1 cellular context compared by ENCODE assay signal in genomic region chr15:93942140-93942808, GRCh38.
TF ChIP-seq lines count a peak whose summit lies in the region.

No MANE protein-coding gene starts in this region.

TF ChIP-seq in SK-N-SH treated with all-trans-retinoic acid at 6 μM for 48 hours, 23 proteins besides CTCF, POLR2A, EP300 and RAD21 (continued from another document):
- TF ChIP-seq TSHZ2 (CRISPR knock-in tag; IDR thresholded peaks at IDR 0.05), result no peak
- TF ChIP-seq ZNF565 (CRISPR knock-in tag; conservative IDR thresholded peaks at IDR 0.05; ENCODE audit: low read depth), result no peak
- no peak for TF ChIP-seq TCF4 (CRISPR knock-in tag; IDR thresholded peaks at IDR 0.05; ENCODE audit: borderline replicate concordance)
- TF ChIP-seq ISL1 (CRISPR knock-in tag; IDR thresholded peaks at IDR 0.05), result no peak
- no peak for TF ChIP-seq ESRRG (CRISPR knock-in tag; IDR thresholded peaks at IDR 0.05)
- TF ChIP-seq ZC3H10 (CRISPR knock-in tag; IDR thresholded peaks at IDR 0.05), result no peak
